ENCODE assay signal across 15 cellular contexts in the genomic region with DNA sequence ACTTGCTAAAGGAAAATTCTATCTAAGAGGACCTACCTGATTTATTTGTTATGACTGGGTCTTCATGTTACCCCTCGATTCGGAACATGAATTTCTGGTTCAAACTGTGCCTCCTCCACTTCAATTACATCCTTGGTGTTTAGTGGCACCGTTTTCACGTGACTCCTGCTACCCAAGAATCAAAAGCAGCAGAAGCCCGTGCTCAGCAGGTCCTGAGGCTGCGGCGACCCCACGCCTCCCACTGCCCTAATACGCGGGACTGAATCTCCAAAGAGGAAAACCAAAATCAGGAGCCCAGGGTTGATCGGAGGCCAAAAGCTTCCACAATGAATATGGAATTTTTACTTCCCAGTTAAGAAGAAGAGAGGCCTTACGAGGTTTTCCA.
DNase-seq lines count a peak whose midpoint lies in the region; ATAC-seq and TF ChIP-seq lines count a peak whose summit lies in the region.
"Had no signal": no experiment of that assay in that cellular context is flagged by ENCODE, and none has a peak within 500 bp of the region (broad histone marks: within the 10 kb centered on the region; RNA-seq: fewer than 3 reads in every experiment).

No MANE protein-coding gene starts in this region.

- no peak overlapping the region for H3K9ac ChIP-seq in neural progenitor cell

- peaks cover 10% of the 10 kb centered on the region for H3K36me3 Mint-ChIP-seq in activated CD4-positive, alpha-beta T cell treated with anti-CD3 and anti-CD28 coated beads, Interleukin-2, amount 10 ng/mL, durations not matched to agents 24 days and 14 days (ENCODE audit: low read depth)
- H3K36me3 Mint-ChIP-seq in GM23338 (ENCODE audit: low read depth) (peaks cover 6% of the 10 kb centered on the region; the same call in 2 of the 3 replicates), chondrocyte (ENCODE audit: low read depth) (peaks cover 8% of the 10 kb centered on the region), neural progenitor cell (peaks cover 23% of the 10 kb centered on the region)

- no peak overlapping the region for H3K4me2 ChIP-seq in GM23338
- H3K4me2 ChIP-seq in neural progenitor cell, result peak overlapping the region; percentile 66
- H3K4me2 ChIP-seq: A549 had no signal

- peak overlapping the region; percentile 81 for H3K4me3 Mint-ChIP-seq in activated CD4-positive, alpha-beta T cell treated with anti-CD3 and anti-CD28 coated beads, Interleukin-2, amount 10 ng/mL, durations not matched to agents 24 days and 14 days
- H3K4me3 Mint-ChIP-seq in GM23338, result no peak overlapping the region
- no peak overlapping the region for H3K4me3 Mint-ChIP-seq in chondrocyte (ENCODE audit: unreplicated experiment)
- H3K4me3 Mint-ChIP-seq in neural progenitor cell, result no peak overlapping the region

- intact Hi-C loops in activated CD4-positive, alpha-beta T cell treated with anti-CD3 and anti-CD28 coated beads, Interleukin-2, amount 10 ng/mL, durations not matched to agents 24 days and 14 days (cut with micrococcal nuclease), result loop anchor here (5.0 kb wide), 2 partner anchors 62 to 97 kb away; no protein-coding TSS in a partner anchor

- H3K36me3 ChIP-seq in GM23338 (ENCODE audit: insufficient read depth), result no peaks in the 10 kb centered on the region
- no peaks in the 10 kb centered on the region for H3K36me3 ChIP-seq in neural progenitor cell

- H3K9me3 Mint-ChIP-seq in activated CD4-positive, alpha-beta T cell treated with anti-CD3 and anti-CD28 coated beads, Interleukin-2, amount 10 ng/mL, durations not matched to agents 24 days and 14 days, result peaks cover 3% of the 10 kb centered on the region
- no peaks in the 10 kb centered on the region; the same call in 2 of the 3 replicates for H3K9me3 Mint-ChIP-seq in GM23338
- H3K9me3 Mint-ChIP-seq in chondrocyte (ENCODE audit: low read depth), result peaks cover 7% of the 10 kb centered on the region
- peaks cover 14% of the 10 kb centered on the region for H3K9me3 Mint-ChIP-seq in neural progenitor cell

- peaks cover 1% of the 10 kb centered on the region for H3K27me3 Mint-ChIP-seq in activated CD4-positive, alpha-beta T cell treated with anti-CD3 and anti-CD28 coated beads, Interleukin-2, amount 10 ng/mL, durations not matched to agents 24 days and 14 days
- H3K27me3 Mint-ChIP-seq in GM23338 (ENCODE audit: insufficient read depth, low read depth, poor library complexity) (peaks cover 8% of the 10 kb centered on the region), chondrocyte (ENCODE audit: low read depth) (no peaks in the 10 kb centered on the region), neural progenitor cell (ENCODE audit: insufficient read depth, low read depth) (peaks cover 2% of the 10 kb centered on the region)
- H3K27me3 Mint-ChIP-seq: type B pancreatic cell had no signal

- H3K27me3 ChIP-seq in GM23338 (ENCODE audit: insufficient read depth) (no peaks in the 10 kb centered on the region), neural progenitor cell (no peaks in the 10 kb centered on the region)
- H3K27me3 ChIP-seq: SJSA1 had no signal

- no peak overlapping the region for H2AFZ ChIP-seq in GM23338
- no peak overlapping the region for H2AFZ ChIP-seq in neural progenitor cell (replicated peaks)

- ATAC-seq in GM23338, result no peak
- ATAC-seq in GM19452 (IDR thresholded peaks at IDR 0.05; ENCODE audit: unreplicated experiment), result no peak
- ATAC-seq: A549 had no signal

- no peaks in the 10 kb centered on the region for H4K20me1 ChIP-seq in GM23338 (replicated peaks; ENCODE audit: insufficient read depth)
- no peaks in the 10 kb centered on the region for H4K20me1 ChIP-seq in neural progenitor cell (ENCODE audit: low read depth)

- no peak for TF ChIP-seq CTCF in GM23338 (conservative IDR thresholded peaks at IDR 0.05; ENCODE audit: low read depth in 2 of 2)
- no peak for TF ChIP-seq CTCF in chondrocyte (IDR thresholded peaks at IDR 0.05)
- TF ChIP-seq CTCF in neural progenitor cell (IDR thresholded peaks at IDR 0.05), result no peak

- H3K4me1 Mint-ChIP-seq in activated CD4-positive, alpha-beta T cell treated with anti-CD3 and anti-CD28 coated beads, Interleukin-2, amount 10 ng/mL, durations not matched to agents 24 days and 14 days, result peaks cover 20% of the 10 kb centered on the region
- H3K4me1 Mint-ChIP-seq in GM23338 (peaks cover 28% of the 10 kb centered on the region), chondrocyte (ENCODE audit: low read depth) (peaks cover 19% of the 10 kb centered on the region), neural progenitor cell (peaks cover 20% of the 10 kb centered on the region)

- H3K4me3 ChIP-seq in GM23338 (no peak overlapping the region), neural progenitor cell (no peak overlapping the region)
- H3K4me3 ChIP-seq: A549, SJSA1, smooth muscle cell had no signal

- no peaks in the 10 kb centered on the region for H3K79me2 ChIP-seq in GM23338 (replicated peaks; ENCODE audit: insufficient read depth)
- H3K79me2 ChIP-seq in neural progenitor cell (ENCODE audit: low read depth), result no peaks in the 10 kb centered on the region

- peak; percentile 50 for DNase-seq in activated CD4-positive, alpha-beta T cell treated with anti-CD3 and anti-CD28 coated beads, Interleukin-2, amount 10 ng/mL, durations not matched to agents 24 days and 14 days
- no peak for DNase-seq in activated CD4-positive, alpha-beta T cell treated with anti-CD3 and anti-CD28 coated beads for 4 hours
- no peak for DNase-seq in GM23338 (ENCODE audit: low spot score)
- no peak for DNase-seq in chondrocyte (ENCODE audit: low spot score)
- DNase-seq in neural progenitor cell (ENCODE audit: low spot score), result no peak
- no peak for DNase-seq in SW 1271 (lab: John Stamatoyannopoulos, UW)
- DNase-seq in glomerular visceral epithelial cell (ENCODE audit: extremely low spot score), result no peak
- DNase-seq: left cardiac atrium, NCI-H2081 treated with DMSO at 0.1 percent for 48 hours, NCI-H524 treated with DMSO at 0.1 percent for 48 hours had no signal

- H3K4me1 ChIP-seq in GM23338 (ENCODE audit: insufficient read depth) (peaks cover 14% of the 10 kb centered on the region; the same call in 1 of the 2 replicates), neural progenitor cell (peaks cover 13% of the 10 kb centered on the region)
- H3K4me1 ChIP-seq: A549 had no signal

- H3F3A ChIP-seq in GM23338 (replicated peaks; ENCODE audit: low read depth), result no peaks in the 10 kb centered on the region
- H3F3A ChIP-seq in neural progenitor cell (ENCODE audit: low read depth), result no peaks in the 10 kb centered on the region

- H3K27ac ChIP-seq in GM23338 (ENCODE audit: low read depth), result no peak overlapping the region
- no peak overlapping the region for H3K27ac ChIP-seq in neural progenitor cell
- H3K27ac ChIP-seq: A549, SJSA1 had no signal

- no peaks in the 10 kb centered on the region for H3K9me2 ChIP-seq in GM23338 (ENCODE audit: insufficient read depth)

- no peaks in the 10 kb centered on the region for H3K9me3 ChIP-seq in neural progenitor cell (ENCODE audit: low read depth)
- H3K9me3 ChIP-seq: A549, SJSA1 had no signal

- no peak overlapping the region for H3K27ac Mint-ChIP-seq in activated CD4-positive, alpha-beta T cell treated with anti-CD3 and anti-CD28 coated beads, Interleukin-2, amount 10 ng/mL, durations not matched to agents 24 days and 14 days
- H3K27ac Mint-ChIP-seq in GM23338 (0 out of 2 replicates have a peak overlapping the region, but pooled peaks have one; percentile 51), chondrocyte (ENCODE audit: unreplicated experiment) (peak overlapping the region; percentile 49), neural progenitor cell (peak overlapping the region; percentile 81)

TF ChIP-seq in GM23338, 12 proteins besides CTCF, POLR2A, EP300 and RAD21 (continues in another document):
- TF ChIP-seq CREB1 (CRISPR knock-in tag; IDR thresholded peaks at IDR 0.05; ENCODE audit: low read depth) (no peak), NANOG (IDR thresholded peaks at IDR 0.05; ENCODE audit: borderline replicate concordance) (no peak)
